Comparison of ENCODE assay signal across 16 cellular contexts in the genomic region with DNA sequence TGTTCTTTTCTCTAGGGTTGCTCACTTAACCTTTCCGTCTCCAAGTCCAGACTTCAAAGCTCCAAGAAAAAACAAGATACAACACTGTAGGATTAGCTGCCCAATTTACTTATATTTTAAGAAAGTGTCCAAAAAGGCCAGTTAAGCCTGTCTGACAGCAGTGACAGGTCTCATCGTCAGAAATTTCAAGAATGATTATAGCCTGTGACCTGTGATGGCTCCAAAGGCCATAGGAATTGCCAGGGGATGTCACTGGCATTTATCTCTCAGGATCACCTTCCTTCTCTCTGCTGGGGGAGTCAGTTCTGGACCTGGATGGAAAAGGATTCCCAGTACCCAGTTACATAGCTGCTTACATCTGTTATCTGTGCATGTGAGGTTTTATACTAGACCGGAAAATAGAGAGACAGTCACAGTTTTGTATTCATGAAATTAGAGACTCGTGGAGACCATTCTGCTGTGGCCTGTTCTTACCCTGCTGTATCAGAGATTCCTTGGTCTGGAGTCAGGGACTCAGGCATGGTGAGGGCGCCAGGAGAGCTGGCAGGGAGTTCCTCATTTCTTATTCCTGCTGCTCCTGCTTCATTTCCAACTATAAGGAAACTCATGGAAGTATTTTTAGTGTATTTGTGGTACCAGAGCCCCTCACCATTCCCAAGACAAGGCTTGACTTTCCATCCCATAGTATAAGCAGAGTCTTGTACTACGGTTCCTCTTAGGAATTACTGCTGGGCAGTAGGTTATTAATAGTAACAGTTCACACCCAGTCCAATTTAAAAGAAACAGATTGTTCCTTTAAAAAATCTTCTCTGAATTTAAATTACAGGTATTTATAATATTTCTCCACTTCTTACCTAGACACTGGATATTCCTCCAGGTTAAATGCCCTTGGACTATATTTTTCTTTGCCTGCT.
DNase-seq lines count a peak whose midpoint lies in the region; ATAC-seq and TF ChIP-seq lines count a peak whose summit lies in the region.
"Had no signal": no experiment of that assay in that cellular context is flagged by ENCODE, and none has a peak within 500 bp of the region (broad histone marks: within the 10 kb centered on the region; RNA-seq: fewer than 3 reads in every experiment).

No MANE protein-coding gene starts in this region.

- H3K36me3 Mint-ChIP-seq in HFFc6 (ENCODE audit: low read depth) = no peaks in the 10 kb centered on the region

- no peak overlapping the region for H4K8ac ChIP-seq in mesenchymal stem cell (ENCODE audit: low read length)

- peak overlapping the region; percentile 80 for H2BK120ac ChIP-seq in mesenchymal stem cell (ENCODE audit: low read depth, low read length)

- no peak overlapping the region for H3K27ac ChIP-seq in mesenchymal stem cell (ENCODE audit: low read length, poor library complexity, severe bottlenecking)
- H3K27ac ChIP-seq in thoracic aorta = peak overlapping the region; percentile 66 to 87

- peaks cover 12% of the 10 kb centered on the region for H3K4me1 ChIP-seq in mesenchymal stem cell (ENCODE audit: control insufficient read depth, insufficient read depth, low read depth, low read length)
- peaks cover 27 to 66% of the 10 kb centered on the region in 2 donors for H3K4me1 ChIP-seq in thoracic aorta (ENCODE audit: control insufficient read depth in 1 of 2, low read depth in 2 of 2)

- H2BK12ac ChIP-seq in mesenchymal stem cell (ENCODE audit: low read length in 2 of 2) = peak overlapping the region; percentile 63 to 84

- TF ChIP-seq CTCF in HFFc6 (IDR thresholded peaks at IDR 0.05) (no peak), thoracic aorta (IDR thresholded peaks at IDR 0.05) (no peak)

- H3K4me3 ChIP-seq in mesenchymal stem cell (ENCODE audit: insufficient read depth in 1 of 2, low read depth in 1 of 2, low read length in 2 of 2) (no peak overlapping the region), thoracic aorta (no peak overlapping the region)

- no peak overlapping the region for H2AFZ ChIP-seq in mesenchymal stem cell (ENCODE audit: low read depth, low read length)

- no peak overlapping the region for H3K4me3 Mint-ChIP-seq in HFFc6
- H3K4me3 Mint-ChIP-seq: B cell; CD4-positive, alpha-beta T cell had no signal

- H3K4me2 ChIP-seq in mesenchymal stem cell (ENCODE audit: low read length, poor library complexity, severe bottlenecking) = no peak overlapping the region

- H3K27me3 Mint-ChIP-seq in HFFc6 (ENCODE audit: insufficient read depth) = no peaks in the 10 kb centered on the region
- H3K27me3 Mint-ChIP-seq: B cell had no signal

- H3K9me3 Mint-ChIP-seq in HFFc6 = no peaks in the 10 kb centered on the region
- H3K9me3 Mint-ChIP-seq: CD4-positive, alpha-beta T cell had no signal

- no peaks in the 10 kb centered on the region for H3K9me3 ChIP-seq in mesenchymal stem cell (ENCODE audit: control insufficient read depth, low read length)
- H3K9me3 ChIP-seq in thoracic aorta = no peaks in the 10 kb centered on the region

- H3K4me1 Mint-ChIP-seq in HFFc6 (ENCODE audit: low read depth) = peaks cover 83% of the 10 kb centered on the region
- H3K4me1 Mint-ChIP-seq: B cell had no signal

- no peak overlapping the region for H2BK15ac ChIP-seq in mesenchymal stem cell (ENCODE audit: low read depth, poor library complexity, severe bottlenecking)

- H3K27ac Mint-ChIP-seq in HFFc6 = peak overlapping the region; percentile 91
- H3K27ac Mint-ChIP-seq: B cell; CD4-positive, alpha-beta T cell had no signal

- H3K18ac ChIP-seq in mesenchymal stem cell (ENCODE audit: low read depth in 1 of 2, low read length in 2 of 2) = peak overlapping the region; percentile 4 to 77

- no peak for ATAC-seq in thoracic aorta (ENCODE audit: insufficient number of reproducible peaks, low FRiP score, low read depth)
- ATAC-seq: Panc1 had no signal

- no peak overlapping the region for H3K14ac ChIP-seq in mesenchymal stem cell (ENCODE audit: low read length in 2 of 2)

- WGBS in mesenchymal stem cell = 72% methylated on average over 5 of the region's 6 CpGs

- no peak overlapping the region for H2BK5ac ChIP-seq in mesenchymal stem cell (ENCODE audit: low read depth, low read length, poor library complexity, severe bottlenecking)

- H3K36me3 ChIP-seq in mesenchymal stem cell (ENCODE audit: control insufficient read depth in 1 of 2, insufficient read depth in 2 of 2, low read depth in 1 of 2, low read length in 2 of 2) (no peaks in the 10 kb centered on the region), thoracic aorta (no peaks in the 10 kb centered on the region)

- H2AK5ac ChIP-seq in mesenchymal stem cell (ENCODE audit: low read length, severe bottlenecking) = peak overlapping the region; percentile 60

- H3K27me3 ChIP-seq in mesenchymal stem cell (ENCODE audit: control insufficient read depth in 1 of 2, insufficient read depth in 1 of 2, low read length in 2 of 2) (no peaks in the 10 kb centered on the region), thoracic aorta (replicated peaks; ENCODE audit: insufficient read depth) (no peaks in the 10 kb centered on the region)

- no peak overlapping the region for H3K23ac ChIP-seq in mesenchymal stem cell (ENCODE audit: low read length in 2 of 2)

- no peaks in the 10 kb centered on the region for H3K79me1 ChIP-seq in mesenchymal stem cell (replicated peaks; ENCODE audit: low read length, poor library complexity, severe bottlenecking)

- DNase-seq in HFFc6 (no peak), cerebellar cortex (ENCODE audit: low spot score) (peak; percentile 53), mesenchymal stem cell (no peak), thoracic aorta (ENCODE audit: low spot score) (no peak), D341Med (ENCODE audit: low spot score) (no peak), EL (no peak), NK-92 (lab: John Stamatoyannopoulos, UW; ENCODE audit: unreplicated experiment) (no peak)
- DNase-seq: CD4-positive, alpha-beta T cell; DND-41; Karpas-422; NCI-H2029; NCI-H2171 treated with DMSO at 0.1 percent for 48 hours; NCI-H82; SIG-M5 had no signal

- H4K91ac ChIP-seq in mesenchymal stem cell (ENCODE audit: low read length) = peak overlapping the region; percentile 66

- peak overlapping the region; percentile 46 to 73 for H3K4ac ChIP-seq in mesenchymal stem cell (ENCODE audit: low read depth in 1 of 2, low read length in 2 of 2)

- no peak overlapping the region for H3K9ac ChIP-seq in mesenchymal stem cell (ENCODE audit: low read length)
